In the genomic region with DNA sequence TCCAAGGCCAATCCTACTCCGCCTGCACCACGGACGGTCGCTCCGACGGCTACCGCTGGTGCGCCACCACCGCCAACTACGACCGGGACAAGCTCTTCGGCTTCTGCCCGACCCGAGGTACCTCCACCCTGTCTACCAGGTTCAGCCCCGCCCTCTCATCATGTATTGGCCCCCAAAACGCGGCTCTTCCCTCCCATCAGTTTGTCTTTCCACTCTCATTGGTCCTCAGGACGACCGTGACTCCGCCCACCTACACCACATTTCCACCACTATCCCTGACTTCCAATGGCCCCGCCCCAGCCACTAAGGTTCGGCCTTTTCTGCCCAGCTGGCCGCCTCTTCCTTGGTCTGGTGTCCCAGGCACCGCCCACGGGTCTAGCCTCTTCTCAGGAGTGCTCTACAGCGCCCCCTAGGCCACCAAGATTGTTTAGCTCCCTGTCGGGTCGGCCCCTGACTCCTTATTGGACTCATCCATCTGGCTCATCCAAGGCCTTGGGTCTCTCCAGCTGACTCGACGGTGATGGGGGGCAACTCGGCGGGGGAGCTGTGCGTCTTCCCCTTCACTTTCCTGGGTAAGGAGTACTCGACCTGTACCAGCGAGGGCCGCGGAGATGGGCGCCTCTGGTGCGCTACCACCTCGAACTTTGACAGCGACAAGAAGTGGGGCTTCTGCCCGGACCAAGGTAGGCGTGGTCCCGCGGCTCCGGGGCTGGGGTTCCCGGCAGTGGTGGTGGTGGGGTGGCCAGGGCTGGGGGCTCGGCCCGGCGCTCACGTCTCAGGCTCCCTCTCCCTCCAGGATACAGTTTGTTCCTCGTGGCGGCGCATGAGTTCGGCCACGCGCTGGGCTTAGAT, we compare ENCODE assay signal across 1 cellular context.
TF ChIP-seq lines count a peak whose summit lies in the region.

No MANE protein-coding gene starts in this region.

TF ChIP-seq in GM12878, 131 proteins besides CTCF, POLR2A, EP300 and RAD21:
- TF ChIP-seq EGR1 (IDR thresholded peaks at IDR 0.05; ENCODE audit: borderline replicate concordance in 1 of 2, low read depth in 2 of 2, low read length in 2 of 2) (0 out of 3 replicates have a peak, but pooled peaks of 1 of the 2 experiments have one; percentile 27), CBX3 (IDR thresholded peaks at IDR 0.05; ENCODE audit: borderline replicate concordance, low read depth) (no peak), NR2C2 (IDR thresholded peaks at IDR 0.05; ENCODE audit: borderline replicate concordance, control insufficient read depth, insufficient read length, low read depth) (no peak)
